ENCODE assay signal across 2 cellular contexts in genomic region chr15:100879046-100879445, GRCh38.
TF ChIP-seq lines count a peak whose summit lies in the region.

No MANE protein-coding gene starts in this region.

TF ChIP-seq in A549, 52 proteins besides CTCF, POLR2A, EP300 and RAD21:
- TF ChIP-seq ZNF302 (CRISPR knock-in tag; IDR thresholded peaks at IDR 0.05) (no peak), SMC3 (IDR thresholded peaks at IDR 0.05) (no peak), MYC (IDR thresholded peaks at IDR 0.05; ENCODE audit: borderline replicate concordance, low read length) (no peak), NPAS2 (CRISPR knock-in tag; IDR thresholded peaks at IDR 0.05; ENCODE audit: borderline replicate concordance) (0 out of 2 replicates have a peak, but pooled peaks have one; percentile 26), PHF8 (IDR thresholded peaks at IDR 0.05; ENCODE audit: borderline replicate concordance, low read depth) (0 out of 2 replicates have a peak, but pooled peaks have one; percentile 19), HOXB13 (CRISPR knock-in tag; IDR thresholded peaks at IDR 0.05; ENCODE audit: low read depth) (0 out of 2 replicates have a peak, but pooled peaks have one; percentile 43), MAX (IDR thresholded peaks at IDR 0.05) (peak; percentile 38; the same call in 1 of the 2 replicates), FOSL2 (IDR thresholded peaks at IDR 0.05) (no peak), FOSL2 (CRISPR knock-in tag; IDR thresholded peaks at IDR 0.05) (no peak)
- TF ChIP-seq, protein P1, sequence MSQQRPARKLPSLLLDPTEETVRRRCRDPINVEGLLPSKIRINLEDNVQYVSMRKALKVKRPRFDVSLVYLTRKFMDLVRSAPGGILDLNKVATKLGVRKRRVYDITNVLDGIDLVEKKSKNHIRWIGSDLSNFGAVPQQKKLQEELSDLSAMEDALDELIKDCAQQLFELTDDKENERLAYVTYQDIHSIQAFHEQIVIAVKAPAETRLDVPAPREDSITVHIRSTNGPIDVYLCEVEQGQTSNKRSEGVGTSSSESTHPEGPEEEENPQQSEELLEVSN (IDR thresholded peaks at IDR 0.05; ENCODE audit: borderline replicate concordance, low read depth): 0 out of 2 replicates have a peak, but pooled peaks have one; percentile 27

TF ChIP-seq in HepG2, 621 proteins besides CTCF, POLR2A, EP300 and RAD21:
- TF ChIP-seq SATB2 (CRISPR knock-in tag; IDR thresholded peaks at IDR 0.05) (no peak), BRCA1 (CRISPR knock-in tag; IDR thresholded peaks at IDR 0.05) (no peak), NR1H2 (CRISPR knock-in tag; IDR thresholded peaks at IDR 0.05; ENCODE audit: borderline replicate concordance, low read depth) (no peak), ADNP (CRISPR knock-in tag; IDR thresholded peaks at IDR 0.05) (no peak), ZFP90 (CRISPR knock-in tag; IDR thresholded peaks at IDR 0.05; ENCODE audit: borderline replicate concordance) (no peak), ZNF713 (CRISPR knock-in tag; IDR thresholded peaks at IDR 0.05) (no peak), ZNF205 (CRISPR knock-in tag; IDR thresholded peaks at IDR 0.05) (no peak), ZNF331 (CRISPR knock-in tag; IDR thresholded peaks at IDR 0.05) (no peak), JUN (CRISPR knock-in tag; IDR thresholded peaks at IDR 0.05) (no peak), ZNF639 (CRISPR knock-in tag; conservative IDR thresholded peaks at IDR 0.05) (no peak), TERF1 (CRISPR knock-in tag; IDR thresholded peaks at IDR 0.05) (no peak), ZNF567 (CRISPR knock-in tag; IDR thresholded peaks at IDR 0.05; ENCODE audit: borderline replicate concordance) (no peak), ZNF350 (CRISPR knock-in tag; IDR thresholded peaks at IDR 0.05; ENCODE audit: borderline replicate concordance, low read depth) (no peak), ATF2 (CRISPR knock-in tag; IDR thresholded peaks at IDR 0.05) (no peak), ZSCAN31 (CRISPR knock-in tag; IDR thresholded peaks at IDR 0.05; ENCODE audit: low read depth) (no peak), SRY (CRISPR knock-in tag; IDR thresholded peaks at IDR 0.05) (no peak), SP140L (CRISPR knock-in tag; IDR thresholded peaks at IDR 0.05; ENCODE audit: borderline replicate concordance) (no peak)
- TF ChIP-seq, protein P2, sequence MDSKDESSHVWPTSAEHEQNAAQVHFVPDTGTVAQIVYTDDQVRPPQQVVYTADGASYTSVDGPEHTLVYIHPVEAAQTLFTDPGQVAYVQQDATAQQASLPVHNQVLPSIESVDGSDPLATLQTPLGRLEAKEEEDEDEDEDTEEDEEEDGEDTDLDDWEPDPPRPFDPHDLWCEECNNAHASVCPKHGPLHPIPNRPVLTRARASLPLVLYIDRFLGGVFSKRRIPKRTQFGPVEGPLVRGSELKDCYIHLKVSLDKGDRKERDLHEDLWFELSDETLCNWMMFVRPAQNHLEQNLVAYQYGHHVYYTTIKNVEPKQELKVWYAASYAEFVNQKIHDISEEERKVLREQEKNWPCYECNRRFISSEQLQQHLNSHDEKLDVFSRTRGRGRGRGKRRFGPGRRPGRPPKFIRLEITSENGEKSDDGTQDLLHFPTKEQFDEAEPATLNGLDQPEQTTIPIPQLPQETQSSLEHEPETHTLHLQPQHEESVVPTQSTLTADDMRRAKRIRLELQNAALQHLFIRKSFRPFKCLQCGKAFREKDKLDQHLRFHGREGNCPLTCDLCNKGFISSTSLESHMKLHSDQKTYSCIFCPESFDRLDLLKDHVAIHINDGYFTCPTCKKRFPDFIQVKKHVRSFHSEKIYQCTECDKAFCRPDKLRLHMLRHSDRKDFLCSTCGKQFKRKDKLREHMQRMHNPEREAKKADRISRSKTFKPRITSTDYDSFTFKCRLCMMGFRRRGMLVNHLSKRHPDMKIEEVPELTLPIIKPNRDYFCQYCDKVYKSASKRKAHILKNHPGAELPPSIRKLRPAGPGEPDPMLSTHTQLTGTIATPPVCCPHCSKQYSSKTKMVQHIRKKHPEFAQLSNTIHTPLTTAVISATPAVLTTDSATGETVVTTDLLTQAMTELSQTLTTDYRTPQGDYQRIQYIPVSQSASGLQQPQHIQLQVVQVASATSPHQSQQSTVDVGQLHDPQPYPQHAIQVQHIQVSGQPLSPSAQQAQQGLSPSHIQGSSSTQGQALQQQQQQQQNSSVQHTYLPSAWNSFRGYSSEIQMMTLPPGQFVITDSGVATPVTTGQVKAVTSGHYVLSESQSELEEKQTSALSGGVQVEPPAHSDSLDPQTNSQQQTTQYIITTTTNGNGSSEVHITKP (CRISPR knock-in tag; IDR thresholded peaks at IDR 0.05; ENCODE audit: low read depth): no peak
- TF ChIP-seq, protein P3, sequence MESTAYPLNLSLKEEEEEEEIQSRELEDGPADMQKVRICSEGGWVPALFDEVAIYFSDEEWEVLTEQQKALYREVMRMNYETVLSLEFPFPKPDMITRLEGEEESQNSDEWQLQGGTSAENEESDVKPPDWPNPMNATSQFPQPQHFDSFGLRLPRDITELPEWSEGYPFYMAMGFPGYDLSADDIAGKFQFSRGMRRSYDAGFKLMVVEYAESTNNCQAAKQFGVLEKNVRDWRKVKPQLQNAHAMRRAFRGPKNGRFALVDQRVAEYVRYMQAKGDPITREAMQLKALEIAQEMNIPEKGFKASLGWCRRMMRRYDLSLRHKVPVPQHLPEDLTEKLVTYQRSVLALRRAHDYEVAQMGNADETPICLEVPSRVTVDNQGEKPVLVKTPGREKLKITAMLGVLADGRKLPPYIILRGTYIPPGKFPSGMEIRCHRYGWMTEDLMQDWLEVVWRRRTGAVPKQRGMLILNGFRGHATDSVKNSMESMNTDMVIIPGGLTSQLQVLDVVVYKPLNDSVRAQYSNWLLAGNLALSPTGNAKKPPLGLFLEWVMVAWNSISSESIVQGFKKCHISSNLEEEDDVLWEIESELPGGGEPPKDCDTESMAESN (CRISPR knock-in tag; conservative IDR thresholded peaks at IDR 0.05): no peak
- TF ChIP-seq, protein P4, sequence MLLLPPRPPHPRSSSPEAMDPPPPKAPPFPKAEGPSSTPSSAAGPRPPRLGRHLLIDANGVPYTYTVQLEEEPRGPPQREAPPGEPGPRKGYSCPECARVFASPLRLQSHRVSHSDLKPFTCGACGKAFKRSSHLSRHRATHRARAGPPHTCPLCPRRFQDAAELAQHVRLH (CRISPR knock-in tag; IDR thresholded peaks at IDR 0.05; ENCODE audit: borderline replicate concordance, low read depth): no peak
